Comparison of ENCODE assay signal across 8 cellular contexts in the genomic region with DNA sequence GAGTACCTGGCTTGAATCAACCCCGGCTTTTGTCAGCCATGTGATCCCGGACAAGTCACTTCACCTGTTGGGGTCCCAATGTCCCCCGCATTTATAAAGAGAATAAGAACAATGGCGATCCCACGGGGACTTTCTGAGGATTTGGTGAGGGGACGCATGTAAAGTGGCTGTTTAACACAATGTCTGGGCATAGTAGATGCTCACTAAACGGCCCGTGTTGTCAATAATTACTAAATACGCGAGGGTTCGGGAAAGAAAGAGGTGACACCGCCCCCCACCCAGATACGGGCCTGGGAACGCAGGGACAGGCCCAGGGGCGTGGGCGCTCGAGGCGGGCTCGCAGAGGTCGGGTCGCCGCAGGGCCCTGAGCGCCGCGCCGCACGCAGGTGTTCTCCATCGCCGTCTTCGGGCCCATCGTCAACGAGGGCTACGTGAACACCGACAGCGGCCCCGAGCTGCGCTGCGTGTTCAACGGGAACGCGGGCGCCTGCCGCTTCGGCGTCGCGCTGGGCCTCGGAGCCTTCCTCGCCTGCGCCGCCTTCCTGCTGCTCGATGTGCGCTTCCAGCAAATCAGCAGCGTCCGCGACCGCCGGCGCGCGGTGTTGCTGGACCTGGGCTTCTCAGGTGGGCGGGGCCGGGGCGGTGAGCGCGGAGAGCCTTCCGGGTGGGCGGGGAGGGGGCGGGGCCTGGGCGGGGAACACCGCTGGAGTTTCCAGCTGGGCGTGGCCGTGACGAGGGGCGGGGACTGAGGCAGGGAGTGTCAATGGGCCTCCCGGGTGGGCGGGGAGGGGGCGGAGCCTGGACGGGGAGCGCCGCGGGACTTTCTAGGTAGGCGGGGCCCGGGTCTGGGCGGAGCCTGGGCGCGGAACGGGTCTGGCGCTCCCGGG. TPM values are rescaled to one million over a fixed set of nuclear protein-coding genes. Genes with fewer than 3 reads are reported as not detected.
A peak's percentile ranks its signal among the peaks of the same experiment; 100 is the strongest.
DNase-seq lines count a peak whose midpoint lies in the region; ATAC-seq and TF ChIP-seq lines count a peak whose summit lies in the region.

No MANE protein-coding gene starts in this region.

- peaks cover 22% of the 10 kb centered on the region for H3K27me3 ChIP-seq in adrenal gland
- H3K27me3 ChIP-seq in heart left ventricle, result peaks cover 11 to 39% (median 30%) of the 10 kb centered on the region in 9 donors
- peaks cover 14% of the 10 kb centered on the region for H3K27me3 ChIP-seq in thyroid gland

- intact Hi-C loops in adrenal gland (cut with DNase I) (no loop called here), heart left ventricle (cut with DNase I) (loop anchor here in 1 of 10 donors (10.0 kb wide), 1 partner anchor 127 kb away; no protein-coding TSS in a partner anchor), posterior cingulate gyrus (cut with DNase I) (no loop called here), thyroid gland (cut with DNase I) (no loop called here)

- H3K36me3 ChIP-seq in adrenal gland (replicated peaks in 1 of 2) (peaks cover 0 to 2% of the 10 kb centered on the region in 2 donors), heart left ventricle (peaks cover 0 to 8% (median 2%) of the 10 kb centered on the region in 9 donors), thyroid gland (no peaks in the 10 kb centered on the region)

- DNase-seq in T-helper 1 cell (peak; percentile 93 to 100 (median 98)), adrenal gland (peak; percentile 91 to 99 (median 97)), heart left ventricle (peak; percentile 92 to 98 (median 97)), posterior cingulate gyrus (peak; percentile 73 to 98 (median 86)), thyroid gland (peak; percentile 83 to 84), NCI-H1105 (lab: John Stamatoyannopoulos, UW) (no peak)

- 0 to 11% (median 6%) methylated on average over 1 to 90 of the region's 90 CpGs for WGBS in adrenal gland, 4 donors
- 4 to 9% (median 6%) methylated on average over 42 to 90 of the region's 90 CpGs for WGBS in heart left ventricle, 4 donors
- WGBS in thyroid gland, 2 donors, result 12 to 13% methylated on average over 19 to 25 of the region's 90 CpGs

- TF ChIP-seq CTCF in adrenal gland (IDR thresholded peaks at IDR 0.05) (no peak), heart left ventricle (IDR thresholded peaks at IDR 0.05) (no peak), thyroid gland (IDR thresholded peaks at IDR 0.05) (no peak)

- TF ChIP-seq POLR2A in adrenal gland (IDR thresholded peaks at IDR 0.05) (no peak), heart left ventricle (IDR thresholded peaks at IDR 0.05) (no peak), thyroid gland (IDR thresholded peaks at IDR 0.05) (peak in 1 of 2 donors; percentile 14)

- H3K4me3 ChIP-seq in adrenal gland, result peak overlapping the region in 1 of 4 donors; percentile 27
- peak overlapping the region in 11 of 12 donors; percentile 6 to 60 (median 47) for H3K4me3 ChIP-seq in heart left ventricle
- peak overlapping the region in 1 of 3 donors; percentile 30 for H3K4me3 ChIP-seq in thyroid gland (replicated peaks in 1 of 3)

- H3K27ac ChIP-seq in adrenal gland (peak overlapping the region in 1 of 5 donors; percentile 50), heart left ventricle (peak overlapping the region in 4 of 12 donors; percentile 14 to 76 (median 38)), thyroid gland (no peak overlapping the region)

- ATAC-seq in GM18907 (IDR thresholded peaks at IDR 0.05; ENCODE audit: unreplicated experiment) (peak; percentile 45), HG03103 (IDR thresholded peaks at IDR 0.05; ENCODE audit: low read depth, unreplicated experiment) (peak; percentile 44), heart left ventricle (peak; percentile 70 to 94 (median 91))

- no peaks in the 10 kb centered on the region for H3K9me3 ChIP-seq in adrenal gland (replicated peaks in 1 of 3)
- H3K9me3 ChIP-seq in heart left ventricle, result no peaks in the 10 kb centered on the region
- no peaks in the 10 kb centered on the region for H3K9me3 ChIP-seq in thyroid gland

- H3K4me1 ChIP-seq in adrenal gland (replicated peaks in 1 of 2) (peaks cover 4 to 25% of the 10 kb centered on the region in 2 donors), heart left ventricle (peaks cover 5 to 36% (median 18%) of the 10 kb centered on the region in 12 donors), thyroid gland (peaks cover 24 to 36% of the 10 kb centered on the region in 2 donors)

RNA-seq across cellular contexts. Expression of a gene that starts 2.1 kb away (rescaled TPM):
- total RNA-seq in adrenal gland, result 10 to 100 TPM in 1 of 8 donors, 1 to 10 TPM in 2, under 1 TPM in 3, not detected in 2; 0.54 to 10.9 (median 1.7) TPM
- 1 to 10 TPM; 3.2 to 5.2 (median 4.4) TPM for polyA plus RNA-seq in adrenal gland
- total RNA-seq in heart left ventricle, result 1 to 10 TPM in 3 of 9 donors, under 1 TPM in 6; 0.19 to 1.3 (median 0.86) TPM
- polyA plus RNA-seq in heart left ventricle, result 1 to 10 TPM in 1 of 2 donors, under 1 TPM in 1; 0.53 to 2.7 TPM
- total RNA-seq in thyroid gland, result not detected

RNA-seq across cellular contexts. Expression of a gene that starts 7.8 kb away (rescaled TPM):
- total RNA-seq in adrenal gland (10 to 100 TPM; 16.4 to 37.6 (median 27.8) TPM), heart left ventricle (10 to 100 TPM; 18.0 to 29.9 (median 23.5) TPM), thyroid gland (10 to 100 TPM in 3 of 4 donors, 1 to 10 TPM in 1; 7.8 to 37.2 (median 22.3) TPM)
- polyA plus RNA-seq in adrenal gland (10 to 100 TPM; 17.4 to 60.8 (median 54.4) TPM), heart left ventricle (10 to 100 TPM; 36.6 to 51.1 TPM)

RNA-seq across cellular contexts. Expression of a gene that starts 10.6 kb away (rescaled TPM):
- total RNA-seq in adrenal gland (under 1 TPM in 2 of 8 donors, not detected in 6; 0.47 to 0.53 TPM), heart left ventricle (not detected), thyroid gland (not detected)
- polyA plus RNA-seq in adrenal gland (1 to 10 TPM in 2 of 3 donors, not detected in 1; 1.3 to 3.3 TPM), heart left ventricle (under 1 TPM; 0.06 to 0.15 TPM)

RNA-seq across cellular contexts. Expression of a gene that starts 17.8 kb away (rescaled TPM):
- 10 to 100 TPM; 17.3 to 36.6 (median 29.0) TPM for total RNA-seq in adrenal gland
- 10 to 100 TPM in 2 of 3 donors, 1 to 10 TPM in 1; 8.3 to 51.5 (median 37.9) TPM for polyA plus RNA-seq in adrenal gland
- 10 to 100 TPM; 10.9 to 47.4 (median 17.0) TPM for total RNA-seq in heart left ventricle
- 10 to 100 TPM in 1 of 2 donors, 1 to 10 TPM in 1; 9.4 to 33.8 TPM for polyA plus RNA-seq in heart left ventricle
- 10 to 100 TPM; 19.0 to 38.4 (median 27.4) TPM for total RNA-seq in thyroid gland

RNA-seq across cellular contexts. Expression of a gene that starts 20.0 kb away (rescaled TPM):
- 100 to 1,000 TPM in 1 of 8 donors, 10 to 100 TPM in 7; 22.3 to 137 (median 36.2) TPM for total RNA-seq in adrenal gland
- polyA plus RNA-seq in adrenal gland, result 100 to 1,000 TPM in 2 of 3 donors, 10 to 100 TPM in 1; 10.8 to 106 (median 105) TPM
- 10 to 100 TPM; 19.3 to 68.7 (median 21.5) TPM for total RNA-seq in heart left ventricle
- polyA plus RNA-seq in heart left ventricle, result 10 to 100 TPM; 57.9 to 59.5 TPM
- 10 to 100 TPM; 34.4 to 91.8 (median 53.7) TPM for total RNA-seq in thyroid gland
